ENCODE assay signal across 8 cellular contexts in genomic region chr22:21013742-21014201, GRCh38. TPM values are rescaled to one million over a fixed set of nuclear protein-coding genes. Genes with fewer than 3 reads are reported as not detected.
DNase-seq lines count a peak whose midpoint lies in the region; ATAC-seq and TF ChIP-seq lines count a peak whose summit lies in the region.

No MANE protein-coding gene starts in this region.

- peak overlapping the region; percentile 83 for H3K4me3 Mint-ChIP-seq in activated naive CD8-positive, alpha-beta T cell treated with anti-CD3 and anti-CD28 coated beads, Interleukin-2, amount 10 ng/mL, durations not matched to agents 7 days and 5 days

- H3K4me1 ChIP-seq in lower lobe of right lung = peaks cover 18% of the 10 kb centered on the region

- no peaks in the 10 kb centered on the region for H3K9me3 ChIP-seq in lower lobe of right lung

- in situ Hi-C loops in GM13977 (cut with MboI; ENCODE audit: low pct_unique_long_range_greater_than_20kb, low sequenced_read_pairs, unreplicated experiment) = no loop called here

- H3K27me3 Mint-ChIP-seq in activated naive CD8-positive, alpha-beta T cell treated with anti-CD3 and anti-CD28 coated beads, Interleukin-2, amount 10 ng/mL, durations not matched to agents 7 days and 5 days = peaks cover 3% of the 10 kb centered on the region

- no peak for DNase-seq in H7
- DNase-seq in activated naive CD8-positive, alpha-beta T cell treated with anti-CD3 and anti-CD28 coated beads, Interleukin-2, amount 10 ng/mL, durations not matched to agents 7 days and 5 days = no peak
- no peak for DNase-seq in lower lobe of right lung
- DNase-seq in NCI-H524 (lab: John Stamatoyannopoulos, UW) = no peak
- DNase-seq in GM13977 (ENCODE audit: low spot score) = no peak
- DNase-seq in NCI-H1105 (lab: John Stamatoyannopoulos, UW) = no peak
- no peak for DNase-seq in activated CD4-positive, CD25-positive, alpha-beta regulatory T cell treated with anti-CD3 and anti-CD28 coated beads, Interleukin-2, amount 50 U/mL, for 72 hours

- H3K36me3 ChIP-seq in H7 (replicated peaks; ENCODE audit: control insufficient read depth, insufficient read depth, low read length) (no peaks in the 10 kb centered on the region), lower lobe of right lung (no peaks in the 10 kb centered on the region)

- H3K36me3 Mint-ChIP-seq in activated naive CD8-positive, alpha-beta T cell treated with anti-CD3 and anti-CD28 coated beads, Interleukin-2, amount 10 ng/mL, durations not matched to agents 7 days and 5 days = no peaks in the 10 kb centered on the region

- no peak for ATAC-seq in activated naive CD8-positive, alpha-beta T cell treated with anti-CD3 and anti-CD28 coated beads, Interleukin-2, amount 10 ng/mL, durations not matched to agents 7 days and 5 days (ENCODE audit: low read depth)
- ATAC-seq in lower lobe of right lung = peak in 1 of 2 donors; percentile 1

- H3K4me1 Mint-ChIP-seq in activated naive CD8-positive, alpha-beta T cell treated with anti-CD3 and anti-CD28 coated beads, Interleukin-2, amount 10 ng/mL, durations not matched to agents 7 days and 5 days = peaks cover 11% of the 10 kb centered on the region

- no peak for TF ChIP-seq CTCF in 22Rv1 (IDR thresholded peaks at IDR 0.05)
- no peak for TF ChIP-seq CTCF in lower lobe of right lung (IDR thresholded peaks at IDR 0.05)
- no peak for TF ChIP-seq CTCF in GM13977 (IDR thresholded peaks at IDR 0.05; ENCODE audit: extremely low read depth, insufficient read depth, missing control alignments)

- no peaks in the 10 kb centered on the region for H3K9me3 Mint-ChIP-seq in activated naive CD8-positive, alpha-beta T cell treated with anti-CD3 and anti-CD28 coated beads, Interleukin-2, amount 10 ng/mL, durations not matched to agents 7 days and 5 days

- peak overlapping the region; percentile 66 for H3K27ac Mint-ChIP-seq in activated naive CD8-positive, alpha-beta T cell treated with anti-CD3 and anti-CD28 coated beads, Interleukin-2, amount 10 ng/mL, durations not matched to agents 7 days and 5 days

- no peaks in the 10 kb centered on the region; the same call in 1 of the 2 replicates for H3K27me3 ChIP-seq in H7 (ENCODE audit: control insufficient read depth, insufficient read depth, low read length)
- H3K27me3 ChIP-seq in lower lobe of right lung (ENCODE audit: low read depth) = no peaks in the 10 kb centered on the region

- peak overlapping the region; percentile 91 for H3K27ac ChIP-seq in 22Rv1
- peak overlapping the region; percentile 77 for H3K27ac ChIP-seq in lower lobe of right lung

- intact Hi-C loops in lower lobe of right lung (cut with DNase I) = no loop called here

- H3K4me3 ChIP-seq in H7 (ENCODE audit: insufficient read depth, low read depth, low read length) = peak overlapping the region; percentile 71
- peak overlapping the region; percentile 60 for H3K4me3 ChIP-seq in lower lobe of right lung

- POLR2A ChIA-PET in activated naive CD8-positive, alpha-beta T cell treated with anti-CD3 and anti-CD28 coated beads, Interleukin-2, amount 10 ng/mL, durations not matched to agents 7 days and 5 days (lab: Charles Lee) = interaction anchor here (0.9 to 2.3 kb wide), 2 partner anchors 10 to 11 kb away, joined by 3 to 16 read pairs; partner anchors contain the start of gene THAP7

RNA-seq across cellular contexts. Expression of gene P2RX6, which starts 1.2 kb away (rescaled TPM):
- total RNA-seq in H7 (2014; rRNA removed; shearing (Covaris generic)) = 0.26 and 0.31 TPM in 2 replicates
- 1 to 10 TPM in 1 of 2 experiments, under 1 TPM in 1; 0.82 to 1.9 TPM for total RNA-seq in activated naive CD8-positive, alpha-beta T cell treated with anti-CD3 and anti-CD28 coated beads, Interleukin-2, amount 10 ng/mL, durations not matched to agents 7 days and 5 days
- total RNA-seq in lower lobe of right lung = 2.1 TPM

RNA-seq across cellular contexts. Expression of gene THAP7, which starts 11.9 kb away (rescaled TPM):
- total RNA-seq in H7 (2014; rRNA removed; shearing (Covaris generic)) = 42.7 and 49.1 TPM in 2 replicates
- total RNA-seq in activated naive CD8-positive, alpha-beta T cell treated with anti-CD3 and anti-CD28 coated beads, Interleukin-2, amount 10 ng/mL, durations not matched to agents 7 days and 5 days = 10 to 100 TPM; 33.6 to 33.8 TPM
- 24.3 TPM for total RNA-seq in lower lobe of right lung

RNA-seq across cellular contexts. Expression of gene SLC7A4, which starts 18.6 kb away (rescaled TPM):
- total RNA-seq in H7 (2014; rRNA removed; shearing (Covaris generic)) = not detected in 2 replicates
- total RNA-seq in activated naive CD8-positive, alpha-beta T cell treated with anti-CD3 and anti-CD28 coated beads, Interleukin-2, amount 10 ng/mL, durations not matched to agents 7 days and 5 days = 1 to 10 TPM in 1 of 2 experiments, under 1 TPM in 1; 0.79 to 1.2 TPM
- total RNA-seq in lower lobe of right lung = 0.47 TPM

RNA-seq across cellular contexts. Expression of gene LZTR1, which starts 31.7 kb away (rescaled TPM):
- total RNA-seq in H7 (2014; rRNA removed; shearing (Covaris generic)) = 28.3 and 34.0 TPM in 2 replicates
- 10 to 100 TPM; 80.1 to 80.9 TPM for total RNA-seq in activated naive CD8-positive, alpha-beta T cell treated with anti-CD3 and anti-CD28 coated beads, Interleukin-2, amount 10 ng/mL, durations not matched to agents 7 days and 5 days
- total RNA-seq in lower lobe of right lung = 51.6 TPM

RNA-seq across cellular contexts. Expression of gene LRRC74B, which starts 32.0 kb away (rescaled TPM):
- not detected in 2 replicates for total RNA-seq in H7 (2014; rRNA removed; shearing (Covaris generic))
- not detected for total RNA-seq in activated naive CD8-positive, alpha-beta T cell treated with anti-CD3 and anti-CD28 coated beads, Interleukin-2, amount 10 ng/mL, durations not matched to agents 7 days and 5 days
- 3.6 TPM for total RNA-seq in lower lobe of right lung
